In the genomic region with DNA sequence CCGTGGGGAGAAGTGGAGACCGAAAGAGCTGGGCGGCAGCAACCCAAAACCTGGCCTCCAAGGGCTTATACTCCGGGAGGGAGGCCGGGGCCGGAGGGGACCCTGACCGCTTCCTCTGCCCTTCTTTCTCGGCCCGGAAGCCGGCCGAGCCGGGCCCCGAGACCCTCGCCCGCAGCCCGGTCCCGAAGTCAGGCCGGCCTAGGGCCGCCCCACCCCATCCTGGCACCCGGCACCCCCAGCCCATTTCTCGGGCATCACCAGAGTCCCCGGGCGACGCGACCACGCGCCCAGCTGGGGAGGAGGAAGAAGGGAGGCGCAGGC, we compare ENCODE assay signal across 1 cellular context.
TF ChIP-seq lines count a peak whose summit lies in the region.

No MANE protein-coding gene starts in this region.

TF ChIP-seq in HepG2, 621 proteins besides CTCF, POLR2A, EP300 and RAD21 (continued from another document and continues in another):
- TF ChIP-seq, protein P1, sequence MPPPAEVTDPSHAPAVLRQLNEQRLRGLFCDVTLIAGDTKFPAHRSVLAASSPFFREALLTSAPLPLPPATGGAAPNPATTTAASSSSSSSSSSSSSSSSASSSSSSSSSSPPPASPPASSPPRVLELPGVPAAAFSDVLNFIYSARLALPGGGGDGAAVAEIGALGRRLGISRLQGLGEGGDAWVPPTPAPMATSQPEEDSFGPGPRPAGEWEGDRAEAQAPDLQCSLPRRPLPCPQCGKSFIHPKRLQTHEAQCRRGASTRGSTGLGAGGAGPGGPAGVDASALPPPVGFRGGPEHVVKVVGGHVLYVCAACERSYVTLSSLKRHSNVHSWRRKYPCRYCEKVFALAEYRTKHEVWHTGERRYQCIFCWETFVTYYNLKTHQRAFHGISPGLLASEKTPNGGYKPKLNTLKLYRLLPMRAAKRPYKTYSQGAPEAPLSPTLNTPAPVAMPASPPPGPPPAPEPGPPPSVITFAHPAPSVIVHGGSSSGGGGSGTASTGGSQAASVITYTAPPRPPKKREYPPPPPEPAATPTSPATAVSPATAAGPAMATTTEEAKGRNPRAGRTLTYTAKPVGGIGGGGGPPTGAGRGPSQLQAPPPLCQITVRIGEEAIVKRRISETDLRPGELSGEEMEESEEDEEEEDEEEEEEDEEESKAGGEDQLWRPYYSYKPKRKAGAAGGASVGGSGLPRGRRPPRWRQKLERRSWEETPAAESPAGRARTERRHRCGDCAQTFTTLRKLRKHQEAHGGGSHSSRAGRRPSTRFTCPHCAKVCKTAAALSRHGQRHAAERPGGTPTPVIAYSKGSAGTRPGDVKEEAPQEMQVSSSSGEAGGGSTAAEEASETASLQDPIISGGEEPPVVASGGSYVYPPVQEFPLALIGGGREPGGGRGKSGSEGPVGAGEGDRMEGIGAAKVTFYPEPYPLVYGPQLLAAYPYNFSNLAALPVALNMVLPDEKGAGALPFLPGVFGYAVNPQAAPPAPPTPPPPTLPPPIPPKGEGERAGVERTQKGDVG (CRISPR knock-in tag; IDR thresholded peaks at IDR 0.05; ENCODE audit: borderline replicate concordance) = no peak
- TF ChIP-seq ZNF510 (CRISPR knock-in tag; IDR thresholded peaks at IDR 0.05; ENCODE audit: low read depth) (0 out of 2 replicates have a peak, but pooled peaks have one; percentile 34), YEATS2 (CRISPR knock-in tag; IDR thresholded peaks at IDR 0.05; ENCODE audit: borderline replicate concordance) (no peak; the same call in 1 of the 2 replicates), ZMAT3 (CRISPR knock-in tag; conservative IDR thresholded peaks at IDR 0.05) (0 out of 2 replicates have a peak, but pooled peaks have one; percentile 12), KDM5B (CRISPR knock-in tag; IDR thresholded peaks at IDR 0.05; ENCODE audit: borderline replicate concordance) (peak; percentile 56; the same call in 1 of the 2 replicates), ZFY (CRISPR knock-in tag; IDR thresholded peaks at IDR 0.05) (0 out of 2 replicates have a peak, but pooled peaks have one; percentile 33), WIZ (CRISPR knock-in tag; IDR thresholded peaks at IDR 0.05) (no peak), ZNF34 (CRISPR knock-in tag; IDR thresholded peaks at IDR 0.05; ENCODE audit: borderline replicate concordance) (0 out of 2 replicates have a peak, but pooled peaks have one; percentile 20), CHD4 (IDR thresholded peaks at IDR 0.05; ENCODE audit: borderline replicate concordance, low read length) (no peak), CCAR2 (optimal IDR thresholded peaks at IDR 0.05; ENCODE audit: low read depth, low read length) (no peak), ZNF451 (CRISPR knock-in tag; IDR thresholded peaks at IDR 0.05) (no peak), PHB2 (IDR thresholded peaks at IDR 0.05; ENCODE audit: partially characterized antibody) (no peak), U2AF2 (IDR thresholded peaks at IDR 0.05; ENCODE audit: low read depth, low read length) (0 out of 2 replicates have a peak, but pooled peaks have one; percentile 4), HDAC2 (CRISPR knock-in tag; IDR thresholded peaks at IDR 0.05) (no peak; the same call in 1 of the 2 replicates), ZNF260 (CRISPR knock-in tag; IDR thresholded peaks at IDR 0.05; ENCODE audit: borderline replicate concordance, low read depth) (no peak), ZNF530 (CRISPR knock-in tag; IDR thresholded peaks at IDR 0.05; ENCODE audit: low read depth) (0 out of 2 replicates have a peak, but pooled peaks have one; percentile 32), SUZ12 (IDR thresholded peaks at IDR 0.05; ENCODE audit: low read depth, low read length) (no peak), ZNF652 (CRISPR knock-in tag; IDR thresholded peaks at IDR 0.05; ENCODE audit: borderline replicate concordance, low read depth) (no peak), GABPB1 (CRISPR knock-in tag; IDR thresholded peaks at IDR 0.05) (no peak; the same call in 1 of the 2 replicates), MZF1 (CRISPR knock-in tag; IDR thresholded peaks at IDR 0.05; ENCODE audit: borderline replicate concordance) (no peak), TOPORS (CRISPR knock-in tag; IDR thresholded peaks at IDR 0.05) (peak; percentile 71), SATB2 (CRISPR knock-in tag; IDR thresholded peaks at IDR 0.05) (0 out of 2 replicates have a peak, but pooled peaks have one; percentile 1), U2AF1 (optimal IDR thresholded peaks at IDR 0.05; ENCODE audit: low read depth, low read length) (no peak), KDM4B (CRISPR knock-in tag; IDR thresholded peaks at IDR 0.05) (no peak), SMAD3 (CRISPR knock-in tag; IDR thresholded peaks at IDR 0.05) (no peak), ISX (CRISPR knock-in tag; conservative IDR thresholded peaks at IDR 0.05) (peak; percentile 39; the same call in 1 of the 2 replicates), ZNF552 (CRISPR knock-in tag; IDR thresholded peaks at IDR 0.05; ENCODE audit: borderline replicate concordance) (no peak), TEAD2 (CRISPR knock-in tag; IDR thresholded peaks at IDR 0.05) (no peak), FOXK1 (CRISPR knock-in tag; IDR thresholded peaks at IDR 0.05; ENCODE audit: borderline replicate concordance, low read depth) (no peak), NFYC (CRISPR knock-in tag; IDR thresholded peaks at IDR 0.05) (no peak), SP4 (CRISPR knock-in tag; IDR thresholded peaks at IDR 0.05) (no peak), KLF16 (CRISPR knock-in tag; IDR thresholded peaks at IDR 0.05) (no peak; a peak in 1 of 4 replicates), CBX5 (CRISPR knock-in tag; IDR thresholded peaks at IDR 0.05; ENCODE audit: borderline replicate concordance) (no peak), MBD4 (IDR thresholded peaks at IDR 0.05; ENCODE audit: borderline replicate concordance, low read length) (no peak)
- TF ChIP-seq, protein P2, sequence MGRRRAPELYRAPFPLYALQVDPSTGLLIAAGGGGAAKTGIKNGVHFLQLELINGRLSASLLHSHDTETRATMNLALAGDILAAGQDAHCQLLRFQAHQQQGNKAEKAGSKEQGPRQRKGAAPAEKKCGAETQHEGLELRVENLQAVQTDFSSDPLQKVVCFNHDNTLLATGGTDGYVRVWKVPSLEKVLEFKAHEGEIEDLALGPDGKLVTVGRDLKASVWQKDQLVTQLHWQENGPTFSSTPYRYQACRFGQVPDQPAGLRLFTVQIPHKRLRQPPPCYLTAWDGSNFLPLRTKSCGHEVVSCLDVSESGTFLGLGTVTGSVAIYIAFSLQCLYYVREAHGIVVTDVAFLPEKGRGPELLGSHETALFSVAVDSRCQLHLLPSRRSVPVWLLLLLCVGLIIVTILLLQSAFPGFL (CRISPR knock-in tag; IDR thresholded peaks at IDR 0.05) = no peak
- TF ChIP-seq, protein P3, sequence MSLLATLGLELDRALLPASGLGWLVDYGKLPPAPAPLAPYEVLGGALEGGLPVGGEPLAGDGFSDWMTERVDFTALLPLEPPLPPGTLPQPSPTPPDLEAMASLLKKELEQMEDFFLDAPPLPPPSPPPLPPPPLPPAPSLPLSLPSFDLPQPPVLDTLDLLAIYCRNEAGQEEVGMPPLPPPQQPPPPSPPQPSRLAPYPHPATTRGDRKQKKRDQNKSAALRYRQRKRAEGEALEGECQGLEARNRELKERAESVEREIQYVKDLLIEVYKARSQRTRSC (CRISPR knock-in tag; IDR thresholded peaks at IDR 0.05; ENCODE audit: low read depth) = no peak; the same call in 1 of the 2 replicates
- TF ChIP-seq, protein P4, sequence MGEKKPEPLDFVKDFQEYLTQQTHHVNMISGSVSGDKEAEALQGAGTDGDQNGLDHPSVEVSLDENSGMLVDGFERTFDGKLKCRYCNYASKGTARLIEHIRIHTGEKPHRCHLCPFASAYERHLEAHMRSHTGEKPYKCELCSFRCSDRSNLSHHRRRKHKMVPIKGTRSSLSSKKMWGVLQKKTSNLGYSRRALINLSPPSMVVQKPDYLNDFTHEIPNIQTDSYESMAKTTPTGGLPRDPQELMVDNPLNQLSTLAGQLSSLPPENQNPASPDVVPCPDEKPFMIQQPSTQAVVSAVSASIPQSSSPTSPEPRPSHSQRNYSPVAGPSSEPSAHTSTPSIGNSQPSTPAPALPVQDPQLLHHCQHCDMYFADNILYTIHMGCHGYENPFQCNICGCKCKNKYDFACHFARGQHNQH (CRISPR knock-in tag; IDR thresholded peaks at IDR 0.05) = 0 out of 2 replicates have a peak, but pooled peaks have one; percentile 13
- TF ChIP-seq, protein P5, sequence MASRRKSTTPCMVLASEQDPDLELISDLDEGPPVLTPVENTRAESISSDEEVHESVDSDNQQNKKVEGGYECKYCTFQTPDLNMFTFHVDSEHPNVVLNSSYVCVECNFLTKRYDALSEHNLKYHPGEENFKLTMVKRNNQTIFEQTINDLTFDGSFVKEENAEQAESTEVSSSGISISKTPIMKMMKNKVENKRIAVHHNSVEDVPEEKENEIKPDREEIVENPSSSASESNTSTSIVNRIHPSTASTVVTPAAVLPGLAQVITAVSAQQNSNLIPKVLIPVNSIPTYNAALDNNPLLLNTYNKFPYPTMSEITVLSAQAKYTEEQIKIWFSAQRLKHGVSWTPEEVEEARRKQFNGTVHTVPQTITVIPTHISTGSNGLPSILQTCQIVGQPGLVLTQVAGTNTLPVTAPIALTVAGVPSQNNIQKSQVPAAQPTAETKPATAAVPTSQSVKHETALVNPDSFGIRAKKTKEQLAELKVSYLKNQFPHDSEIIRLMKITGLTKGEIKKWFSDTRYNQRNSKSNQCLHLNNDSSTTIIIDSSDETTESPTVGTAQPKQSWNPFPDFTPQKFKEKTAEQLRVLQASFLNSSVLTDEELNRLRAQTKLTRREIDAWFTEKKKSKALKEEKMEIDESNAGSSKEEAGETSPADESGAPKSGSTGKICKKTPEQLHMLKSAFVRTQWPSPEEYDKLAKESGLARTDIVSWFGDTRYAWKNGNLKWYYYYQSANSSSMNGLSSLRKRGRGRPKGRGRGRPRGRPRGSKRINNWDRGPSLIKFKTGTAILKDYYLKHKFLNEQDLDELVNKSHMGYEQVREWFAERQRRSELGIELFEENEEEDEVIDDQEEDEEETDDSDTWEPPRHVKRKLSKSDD (CRISPR knock-in tag; IDR thresholded peaks at IDR 0.05; ENCODE audit: low read depth) = no peak
- TF ChIP-seq, protein P6, sequence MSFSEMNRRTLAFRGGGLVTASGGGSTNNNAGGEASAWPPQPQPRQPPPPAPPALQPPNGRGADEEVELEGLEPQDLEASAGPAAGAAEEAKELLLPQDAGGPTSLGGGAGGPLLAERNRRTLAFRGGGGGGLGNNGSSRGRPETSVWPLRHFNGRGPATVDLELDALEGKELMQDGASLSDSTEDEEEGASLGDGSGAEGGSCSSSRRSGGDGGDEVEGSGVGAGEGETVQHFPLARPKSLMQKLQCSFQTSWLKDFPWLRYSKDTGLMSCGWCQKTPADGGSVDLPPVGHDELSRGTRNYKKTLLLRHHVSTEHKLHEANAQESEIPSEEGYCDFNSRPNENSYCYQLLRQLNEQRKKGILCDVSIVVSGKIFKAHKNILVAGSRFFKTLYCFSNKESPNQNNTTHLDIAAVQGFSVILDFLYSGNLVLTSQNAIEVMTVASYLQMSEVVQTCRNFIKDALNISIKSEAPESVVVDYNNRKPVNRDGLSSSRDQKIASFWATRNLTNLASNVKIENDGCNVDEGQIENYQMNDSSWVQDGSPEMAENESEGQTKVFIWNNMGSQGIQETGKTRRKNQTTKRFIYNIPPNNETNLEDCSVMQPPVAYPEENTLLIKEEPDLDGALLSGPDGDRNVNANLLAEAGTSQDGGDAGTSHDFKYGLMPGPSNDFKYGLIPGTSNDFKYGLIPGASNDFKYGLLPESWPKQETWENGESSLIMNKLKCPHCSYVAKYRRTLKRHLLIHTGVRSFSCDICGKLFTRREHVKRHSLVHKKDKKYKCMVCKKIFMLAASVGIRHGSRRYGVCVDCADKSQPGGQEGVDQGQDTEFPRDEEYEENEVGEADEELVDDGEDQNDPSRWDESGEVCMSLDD (CRISPR knock-in tag; IDR thresholded peaks at IDR 0.05; ENCODE audit: borderline replicate concordance) = no peak
- TF ChIP-seq, protein P7, sequence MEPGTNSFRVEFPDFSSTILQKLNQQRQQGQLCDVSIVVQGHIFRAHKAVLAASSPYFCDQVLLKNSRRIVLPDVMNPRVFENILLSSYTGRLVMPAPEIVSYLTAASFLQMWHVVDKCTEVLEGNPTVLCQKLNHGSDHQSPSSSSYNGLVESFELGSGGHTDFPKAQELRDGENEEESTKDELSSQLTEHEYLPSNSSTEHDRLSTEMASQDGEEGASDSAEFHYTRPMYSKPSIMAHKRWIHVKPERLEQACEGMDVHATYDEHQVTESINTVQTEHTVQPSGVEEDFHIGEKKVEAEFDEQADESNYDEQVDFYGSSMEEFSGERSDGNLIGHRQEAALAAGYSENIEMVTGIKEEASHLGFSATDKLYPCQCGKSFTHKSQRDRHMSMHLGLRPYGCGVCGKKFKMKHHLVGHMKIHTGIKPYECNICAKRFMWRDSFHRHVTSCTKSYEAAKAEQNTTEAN (CRISPR knock-in tag; conservative IDR thresholded peaks at IDR 0.05) = no peak
- TF ChIP-seq, protein P8, sequence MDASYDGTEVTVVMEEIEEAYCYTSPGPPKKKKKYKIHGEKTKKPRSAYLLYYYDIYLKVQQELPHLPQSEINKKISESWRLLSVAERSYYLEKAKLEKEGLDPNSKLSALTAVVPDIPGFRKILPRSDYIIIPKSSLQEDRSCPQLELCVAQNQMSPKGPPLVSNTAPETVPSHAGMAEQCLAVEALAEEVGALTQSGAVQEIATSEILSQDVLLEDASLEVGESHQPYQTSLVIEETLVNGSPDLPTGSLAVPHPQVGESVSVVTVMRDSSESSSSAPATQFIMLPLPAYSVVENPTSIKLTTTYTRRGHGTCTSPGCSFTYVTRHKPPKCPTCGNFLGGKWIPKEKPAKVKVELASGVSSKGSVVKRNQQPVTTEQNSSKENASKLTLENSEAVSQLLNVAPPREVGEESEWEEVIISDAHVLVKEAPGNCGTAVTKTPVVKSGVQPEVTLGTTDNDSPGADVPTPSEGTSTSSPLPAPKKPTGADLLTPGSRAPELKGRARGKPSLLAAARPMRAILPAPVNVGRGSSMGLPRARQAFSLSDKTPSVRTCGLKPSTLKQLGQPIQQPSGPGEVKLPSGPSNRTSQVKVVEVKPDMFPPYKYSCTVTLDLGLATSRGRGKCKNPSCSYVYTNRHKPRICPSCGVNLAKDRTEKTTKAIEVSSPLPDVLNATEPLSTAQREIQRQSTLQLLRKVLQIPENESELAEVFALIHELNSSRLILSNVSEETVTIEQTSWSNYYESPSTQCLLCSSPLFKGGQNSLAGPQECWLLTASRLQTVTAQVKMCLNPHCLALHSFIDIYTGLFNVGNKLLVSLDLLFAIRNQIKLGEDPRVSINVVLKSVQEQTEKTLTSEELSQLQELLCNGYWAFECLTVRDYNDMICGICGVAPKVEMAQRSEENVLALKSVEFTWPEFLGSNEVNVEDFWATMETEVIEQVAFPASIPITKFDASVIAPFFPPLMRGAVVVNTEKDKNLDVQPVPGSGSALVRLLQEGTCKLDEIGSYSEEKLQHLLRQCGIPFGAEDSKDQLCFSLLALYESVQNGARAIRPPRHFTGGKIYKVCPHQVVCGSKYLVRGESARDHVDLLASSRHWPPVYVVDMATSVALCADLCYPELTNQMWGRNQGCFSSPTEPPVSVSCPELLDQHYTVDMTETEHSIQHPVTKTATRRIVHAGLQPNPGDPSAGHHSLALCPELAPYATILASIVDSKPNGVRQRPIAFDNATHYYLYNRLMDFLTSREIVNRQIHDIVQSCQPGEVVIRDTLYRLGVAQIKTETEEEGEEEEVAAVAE (CRISPR knock-in tag; IDR thresholded peaks at IDR 0.05; ENCODE audit: borderline replicate concordance) = no peak
